In genomic region chr7:2169923-2170575, GRCh38 we compare ENCODE assay signal across 1 cellular context.
TF ChIP-seq lines count a peak whose summit lies in the region.

No MANE protein-coding gene starts in this region.

TF ChIP-seq in GM23338, 12 proteins besides CTCF, POLR2A, EP300 and RAD21 (continued from another document):
- TF ChIP-seq ZNF462 (CRISPR knock-in tag; IDR thresholded peaks at IDR 0.05) = no peak
- TF ChIP-seq ZNF331 (CRISPR knock-in tag; IDR thresholded peaks at IDR 0.05; ENCODE audit: low read depth) = no peak
- TF ChIP-seq CREB1 (CRISPR knock-in tag; IDR thresholded peaks at IDR 0.05; ENCODE audit: low read depth) = no peak
- TF ChIP-seq ETS1 (IDR thresholded peaks at IDR 0.05) = no peak
- TF ChIP-seq NANOG (IDR thresholded peaks at IDR 0.05; ENCODE audit: borderline replicate concordance) = no peak
- no peak for TF ChIP-seq STAT1 (IDR thresholded peaks at IDR 0.05; ENCODE audit: unreplicated experiment)
- no peak for TF ChIP-seq POLR2AphosphoS5 (IDR thresholded peaks at IDR 0.05; ENCODE audit: low read depth)
